Comparison of ENCODE assay signal across 1 cellular context in the genomic region with DNA sequence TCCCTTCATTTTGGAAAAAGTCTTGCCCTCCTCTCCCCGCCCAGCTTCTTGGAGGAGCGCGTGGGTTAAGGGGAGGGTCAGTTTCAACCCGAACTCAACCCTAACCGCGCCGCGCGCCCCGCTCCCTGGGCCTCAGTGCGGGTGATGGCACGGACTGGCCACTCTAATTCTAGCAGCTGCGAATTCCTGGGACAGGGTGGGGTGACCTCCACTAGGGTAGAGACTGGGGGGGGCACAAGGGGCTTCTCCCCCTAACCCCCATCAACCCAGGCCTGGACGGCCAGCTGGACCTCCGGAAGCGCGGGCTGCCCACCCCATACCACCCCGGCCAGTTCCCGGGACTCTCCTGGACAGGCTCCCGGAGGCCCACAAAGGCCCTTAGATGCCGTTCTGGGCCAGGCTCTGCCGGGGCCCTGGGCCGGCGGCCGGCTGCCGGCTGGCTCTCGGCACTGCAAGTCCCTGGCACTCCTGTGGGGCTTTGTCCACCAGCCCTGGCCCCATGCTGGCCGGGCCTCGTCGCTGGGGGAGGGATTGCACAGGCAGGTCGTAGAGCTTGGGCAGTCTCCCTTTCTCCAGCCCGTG.
TF ChIP-seq lines count a peak whose summit lies in the region.

No MANE protein-coding gene starts in this region.

TF ChIP-seq in GM23338, 12 proteins besides CTCF, POLR2A, EP300 and RAD21 (continued from another document):
- no peak for TF ChIP-seq ZNF462 (CRISPR knock-in tag; IDR thresholded peaks at IDR 0.05)
- no peak for TF ChIP-seq NANOG (IDR thresholded peaks at IDR 0.05; ENCODE audit: borderline replicate concordance)
- TF ChIP-seq EZH2 (IDR thresholded peaks at IDR 0.05; ENCODE audit: low read depth, unreplicated experiment), result no peak
- no peak for TF ChIP-seq ZNF114 (CRISPR knock-in tag; IDR thresholded peaks at IDR 0.05)
- no peak for TF ChIP-seq JUNB (IDR thresholded peaks at IDR 0.05; ENCODE audit: unreplicated experiment)
